In genomic region chr2:197813093-197813787, GRCh38 we compare ENCODE assay signal across 8 cellular contexts. TPM values are rescaled to one million over a fixed set of nuclear protein-coding genes. Genes with fewer than 3 reads are reported as not detected.
DNase-seq lines count a peak whose midpoint lies in the region; ATAC-seq and TF ChIP-seq lines count a peak whose summit lies in the region.

No MANE protein-coding gene starts in this region.

- H3K27ac ChIP-seq in H9 (ENCODE audit: insufficient read length, low read depth, low read length) (no peak overlapping the region), Panc1 (ENCODE audit: low read length) (no peak overlapping the region)

- peaks cover 8% of the 10 kb centered on the region for H3K27me3 Mint-ChIP-seq in H9 (ENCODE audit: low read depth)
- no peaks in the 10 kb centered on the region for H3K27me3 Mint-ChIP-seq in stimulated activated naive CD8-positive, alpha-beta T cell treated with anti-CD3 and anti-CD28 coated beads, Interleukin-15, amount 100 ng/mL, for 72 hours

- H3K4me1 ChIP-seq in H9 (ENCODE audit: insufficient read depth, low read length): no peaks in the 10 kb centered on the region
- no peaks in the 10 kb centered on the region for H3K4me1 ChIP-seq in Panc1 (ENCODE audit: control insufficient read depth, insufficient read depth, low read length)

- H3K18ac ChIP-seq in H9 (ENCODE audit: insufficient read length, low read depth, low read length): no peak overlapping the region

- no peak overlapping the region for H2BK12ac ChIP-seq in H9 (ENCODE audit: insufficient read length, low read depth, low read length)

- H3K9me3 Mint-ChIP-seq in H9: no peaks in the 10 kb centered on the region
- no peaks in the 10 kb centered on the region for H3K9me3 Mint-ChIP-seq in stimulated activated naive CD8-positive, alpha-beta T cell treated with anti-CD3 and anti-CD28 coated beads, Interleukin-15, amount 100 ng/mL, for 72 hours

- H2BK15ac ChIP-seq in H9 (ENCODE audit: low read depth, low read length): no peak overlapping the region

- H3K27ac Mint-ChIP-seq in H9: no peak overlapping the region
- H3K27ac Mint-ChIP-seq in stimulated activated naive CD8-positive, alpha-beta T cell treated with anti-CD3 and anti-CD28 coated beads, Interleukin-15, amount 100 ng/mL, for 72 hours: no peak overlapping the region

- H4K8ac ChIP-seq in H9 (replicated peaks; ENCODE audit: insufficient read length, low read depth, low read length): no peak overlapping the region

- no CpG with 5 or more reads among the region's 3 CpGs for WGBS in H9 (ENCODE audit: extremely low coverage, insufficient read length, low lambda C conversion rate)

- CTCF ChIA-PET in Panc1 (lab: Charles Lee): interaction anchor here (0.6 kb wide), 1 partner anchor 889 kb away, joined by 3 read pairs; no protein-coding TSS in a partner anchor

- H2AK5ac ChIP-seq in H9 (ENCODE audit: insufficient read length, low read length): no peak overlapping the region

- intact Hi-C loops in Panc1 (cut with micrococcal nuclease; ENCODE audit: unreplicated experiment): no loop called here

- POLR2A ChIA-PET in Panc1 (lab: Charles Lee): no interaction called here

- no peaks in the 10 kb centered on the region for H3K79me1 ChIP-seq in H9 (ENCODE audit: insufficient read depth, low read depth, low read length, poor library complexity, severe bottlenecking)

- no peak overlapping the region for H3K9ac ChIP-seq in H9 (ENCODE audit: extremely low read depth, insufficient read length, low read length)

- no peak overlapping the region for H3K4ac ChIP-seq in H9 (ENCODE audit: low read depth, low read length)

- no peak overlapping the region for H2AFZ ChIP-seq in H9 (ENCODE audit: low read length)

- ATAC-seq in Panc1: no peak
- peak; percentile 67 for ATAC-seq in stimulated activated naive CD8-positive, alpha-beta T cell treated with anti-CD3 and anti-CD28 coated beads, Interleukin-15, amount 100 ng/mL, for 72 hours
- no peak for ATAC-seq in HG03175 (IDR thresholded peaks at IDR 0.05; ENCODE audit: unreplicated experiment)
- no peak for ATAC-seq in HG03460 (IDR thresholded peaks at IDR 0.05; ENCODE audit: unreplicated experiment)

- H3K4me1 Mint-ChIP-seq in H9: no peaks in the 10 kb centered on the region
- H3K4me1 Mint-ChIP-seq in stimulated activated naive CD8-positive, alpha-beta T cell treated with anti-CD3 and anti-CD28 coated beads, Interleukin-15, amount 100 ng/mL, for 72 hours: peaks cover 25% of the 10 kb centered on the region

- no peaks in the 10 kb centered on the region for H3K36me3 ChIP-seq in Panc1 (ENCODE audit: control insufficient read depth, insufficient read depth, low read length)

- H3K36me3 Mint-ChIP-seq in H9 (ENCODE audit: insufficient read depth in 1 of 3, low read depth in 3 of 3): no peaks in the 10 kb centered on the region

- DNase-seq in DMS53 (lab: John Stamatoyannopoulos, UW): peak; percentile 69
- peak; percentile 28 for DNase-seq in H9
- DNase-seq in Panc1 (ENCODE audit: low read depth, low spot score): no peak
- DNase-seq in fibroblast of peridontal ligament (ENCODE audit: extremely low read depth): peak; percentile 41
- DNase-seq in stimulated activated naive CD8-positive, alpha-beta T cell treated with anti-CD3 and anti-CD28 coated beads, Interleukin-15, amount 100 ng/mL, for 72 hours: no peak
- no peak for DNase-seq in NCI-H2081 treated with DMSO at 0.1 percent for 48 hours (lab: John Stamatoyannopoulos, UW)

- no peaks in the 10 kb centered on the region for H4K20me1 ChIP-seq in H9 (ENCODE audit: control insufficient read depth, insufficient read depth, insufficient read length)

- H3K23ac ChIP-seq in H9 (ENCODE audit: insufficient read length, low read depth, low read length): no peak overlapping the region

- no peak overlapping the region for H2BK5ac ChIP-seq in H9 (ENCODE audit: insufficient read length, low read length)

- H3T11ph ChIP-seq in H9 (ENCODE audit: low read length): no peak overlapping the region

- H3K4me2 ChIP-seq in H9 (ENCODE audit: insufficient read depth, insufficient read length, low read length): no peak overlapping the region

- H3K27me3 ChIP-seq in H9 (ENCODE audit: insufficient read depth, low read length) (no peaks in the 10 kb centered on the region), Panc1 (ENCODE audit: control insufficient read depth, insufficient read depth, low read length) (peaks cover 4% of the 10 kb centered on the region)

- H2BK20ac ChIP-seq in H9 (ENCODE audit: low read depth, low read length, poor library complexity, severe bottlenecking): no peak overlapping the region

- no peak overlapping the region for H3K4me3 ChIP-seq in Panc1 (ENCODE audit: low read depth in 2 of 2, low read length in 2 of 2)

- H3K4me3 Mint-ChIP-seq in H9: no peak overlapping the region
- H3K4me3 Mint-ChIP-seq in stimulated activated naive CD8-positive, alpha-beta T cell treated with anti-CD3 and anti-CD28 coated beads, Interleukin-15, amount 100 ng/mL, for 72 hours: no peak overlapping the region

- no peaks in the 10 kb centered on the region for H3K79me2 ChIP-seq in H9 (ENCODE audit: insufficient read depth, low read length)

- H4K5ac ChIP-seq in H9 (ENCODE audit: insufficient read length, low read depth, low read length): no peak overlapping the region

- H3K56ac ChIP-seq in H9 (ENCODE audit: insufficient read length, low read depth, low read length): no peak overlapping the region

- no peaks in the 10 kb centered on the region for H3K9me3 ChIP-seq in H9 (ENCODE audit: control insufficient read depth, low read depth, low read length)
- no peaks in the 10 kb centered on the region for H3K9me3 ChIP-seq in Panc1 (ENCODE audit: control insufficient read depth, insufficient read depth, low read depth, low read length)

- peak; percentile 81 for TF ChIP-seq CTCF in H9 (conservative IDR thresholded peaks at IDR 0.05)
- peak; percentile 69 for TF ChIP-seq CTCF in Panc1 (IDR thresholded peaks at IDR 0.05)

- no peaks in the 10 kb centered on the region for H3K23me2 ChIP-seq in H9 (ENCODE audit: insufficient read length, low read depth, low read length, poor library complexity, severe bottlenecking)

- in situ Hi-C loops in Panc1 (cut with HindIII; ENCODE audit: low pct_unique_long_range_greater_than_20kb, low sequenced_read_pairs): no loop called here

- H3K14ac ChIP-seq in H9 (ENCODE audit: insufficient read depth, low read length): no peak overlapping the region

- no TSS peak for BruUV-seq in Panc1 (replicated peaks; lab: Mats Ljungman, UMichigan)

- no peak overlapping the region for H4K91ac ChIP-seq in H9 (ENCODE audit: insufficient read length, low read depth, low read length)

- no peak overlapping the region for H2BK120ac ChIP-seq in H9 (ENCODE audit: low read depth, low read length, poor library complexity, severe bottlenecking)

RNA-seq across cellular contexts. Expression of gene PLCL1, which starts 8.8 kb away (rescaled TPM):
- total RNA-seq in H9 (2021) (0.04 TPM in 1 of 2 replicates, not detected in the other), Panc1 (2021; ENCODE audit: unreplicated experiment) (not detected)
- polyA plus RNA-seq in Panc1 (2012; ENCODE audit: insufficient read length): not detected

RNA-seq across cellular contexts. Expression of gene BOLL, which starts 28.1 kb away (rescaled TPM):
- total RNA-seq in H9 (2021) (not detected in 2 replicates), Panc1 (2021; ENCODE audit: unreplicated experiment) (not detected)
- not detected for polyA plus RNA-seq in Panc1 (2012; ENCODE audit: insufficient read length)

Comparison
In these comparisons a context has a peak if more than half of its experiments do, and no peak if none do; other contexts are left out.
1. DNase-seq: peak in DMS53 (single experiment), H9 (single experiment) and fibroblast of peridontal ligament (single experiment); none in Panc1 (single experiment), stimulated activated naive CD8-positive, alpha-beta T cell treated with anti-CD3 and anti-CD28 coated beads, Interleukin-15, amount 100 ng/mL, for 72 hours (0 of 2) and NCI-H2081 treated with DMSO at 0.1 percent for 48 hours (single experiment).